ENCODE assay signal across 8 cellular contexts in genomic region chr1:208131631-208132286, GRCh38.
DNase-seq lines count a peak whose midpoint lies in the region; ATAC-seq, FAIRE-seq and TF ChIP-seq lines count a peak whose summit lies in the region.

No MANE protein-coding gene starts in this region.

- no peaks in the 10 kb centered on the region for H3K36me3 Mint-ChIP-seq in mesothelial cell of epicardium

- peaks cover 50% of the 10 kb centered on the region for H3K4me1 Mint-ChIP-seq in mesothelial cell of epicardium

- no peak for TF ChIP-seq POLR2A in prostate gland (IDR thresholded peaks at IDR 0.05)

- FAIRE-seq in D721Med (lab: Jason Lieb, UNC): no peak

- no peaks in the 10 kb centered on the region for H4K20me1 ChIP-seq in OCI-LY7 (ENCODE audit: insufficient read depth, low read length)

- no peaks in the 10 kb centered on the region for H3K9me3 ChIP-seq in OCI-LY7 (ENCODE audit: low read length)
- H3K9me3 ChIP-seq in prostate gland: no peaks in the 10 kb centered on the region

- H2AFZ ChIP-seq in OCI-LY7 (ENCODE audit: low read length): no peak overlapping the region

- peak; percentile 19 for ATAC-seq in GM19025 (IDR thresholded peaks at IDR 0.05; ENCODE audit: low read depth, unreplicated experiment)
- peak; percentile 19 for ATAC-seq in HG02588 (IDR thresholded peaks at IDR 0.05; ENCODE audit: unreplicated experiment)

- H3K36me3 ChIP-seq in OCI-LY7 (ENCODE audit: insufficient read depth, low read length) (no peaks in the 10 kb centered on the region), prostate gland (no peaks in the 10 kb centered on the region)

- no peaks in the 10 kb centered on the region for H3K9me3 Mint-ChIP-seq in mesothelial cell of epicardium

- CTCF ChIA-PET in OCI-LY7 (lab: Charles Lee; ENCODE audit: unreplicated experiment): no interaction called here

- intact Hi-C loops in OCI-LY7 (cut with micrococcal nuclease; ENCODE audit: unreplicated experiment) (loop anchor here (2.0 kb wide), 1 partner anchor 113 kb away; the partner anchor contains the start of gene PLXNA2), prostate gland (cut with DNase I) (loop anchor here (5.0 kb wide), 1 partner anchor 106 kb away; no protein-coding TSS in a partner anchor)

- no peak for DNase-seq in OCI-LY7 (ENCODE audit: low spot score)
- DNase-seq in mesothelial cell of epicardium (ENCODE audit: low spot score in 2 of 2, unreplicated experiment in 2 of 2): no peak
- DNase-seq in prostate gland (ENCODE audit: low spot score): no peak
- no peak for DNase-seq in middle frontal gyrus (ENCODE audit: extremely low spot score, low spot score)
- DNase-seq in D721Med (ENCODE audit: insufficient read length, low spot score): no peak
- DNase-seq in LoVo (ENCODE audit: low spot score): no peak

- H3K4me3 ChIP-seq in OCI-LY7 (ENCODE audit: low read depth, low read length, poor library complexity, severe bottlenecking) (no peak overlapping the region), prostate gland (no peak overlapping the region)

- H3K27ac ChIP-seq in OCI-LY7 (ENCODE audit: low read depth, low read length, poor library complexity, severe bottlenecking) (no peak overlapping the region), prostate gland (no peak overlapping the region)

- H3K27me3 ChIP-seq in prostate gland (replicated peaks; ENCODE audit: insufficient read depth): no peaks in the 10 kb centered on the region

- WGBS in prostate gland: 44% methylated on average over 15 of the region's 15 CpGs

- peaks cover 10% of the 10 kb centered on the region for H3K27me3 Mint-ChIP-seq in mesothelial cell of epicardium (ENCODE audit: low read depth)

- H3K27ac Mint-ChIP-seq in mesothelial cell of epicardium: no peak overlapping the region

- H3K4me1 ChIP-seq in OCI-LY7 (ENCODE audit: insufficient read depth, low read length, poor library complexity, severe bottlenecking) (no peaks in the 10 kb centered on the region), prostate gland (replicated peaks) (no peaks in the 10 kb centered on the region)

- POLR2A ChIA-PET in OCI-LY7 (lab: Charles Lee): interaction anchor here (0.8 to 0.9 kb wide), 2 partner anchors 17 to 48 kb away, joined by 4 to 5 read pairs; no protein-coding TSS in a partner anchor

- peak overlapping the region; percentile 28 for H3K4me3 Mint-ChIP-seq in mesothelial cell of epicardium

- no TSS peak for BruUV-seq in OCI-LY7 (replicated peaks; lab: Mats Ljungman, UMichigan)

- 0 out of 2 replicates have a peak overlapping the region, but pooled peaks have one; percentile 27 for H3K4me2 ChIP-seq in OCI-LY7 (ENCODE audit: low read length)

- no peaks in the 10 kb centered on the region for H3K9me2 ChIP-seq in OCI-LY7 (ENCODE audit: insufficient read depth, low read length)

- TF ChIP-seq CTCF in OCI-LY7 (conservative IDR thresholded peaks at IDR 0.05; ENCODE audit: low read length) (no peak), mesothelial cell of epicardium (IDR thresholded peaks at IDR 0.05; ENCODE audit: unreplicated experiment) (no peak), prostate gland (IDR thresholded peaks at IDR 0.05) (no peak), D721Med (IDR thresholded peaks at IDR 0.05; ENCODE audit: insufficient read depth, missing control alignments) (no peak)

- no peaks in the 10 kb centered on the region for H3K79me2 ChIP-seq in OCI-LY7 (ENCODE audit: insufficient read depth, low read depth, low read length)
